9 cellular contexts compared by ENCODE assay signal in genomic region chr14:23074906-23075305, GRCh38. TPM values are rescaled to one million over a fixed set of nuclear protein-coding genes. Genes with fewer than 3 reads are reported as not detected.
"Had no signal": no experiment of that assay in that cellular context is flagged by ENCODE, and none has a peak within 500 bp of the region (broad histone marks: within the 10 kb centered on the region; RNA-seq: fewer than 3 reads in every experiment).

No MANE protein-coding gene starts in this region.

- ATAC-seq: GM23338 had no signal

- H3K4me3 ChIP-seq: GM23338 had no signal

- H2AFZ ChIP-seq: GM23338 had no signal

- DNase-seq: H9, HCEC 1CT, KBM-7 had no signal

- FAIRE-seq: H1, H54, HTR-8/SVneo had no signal

- H3K4me2 ChIP-seq: GM23338 had no signal

RNA-seq across cellular contexts. Expression of gene CIROP, which starts 29.9 kb away (rescaled TPM):
- total RNA-seq: GM23338, H1, H9, HT-29 had no signal
- polyA plus RNA-seq: GM23338, IgD-negative memory B cell had no signal

RNA-seq across cellular contexts. Expression of gene PSMB11, which starts 32.9 kb away (rescaled TPM):
- total RNA-seq: H1, H9, HT-29 had no signal
- polyA plus RNA-seq: GM23338, H1, IgD-negative memory B cell had no signal
